ENCODE assay signal across 9 cellular contexts in genomic region chr17:45783593-45784292, GRCh38. TPM values are rescaled to one million over a fixed set of nuclear protein-coding genes. Genes with fewer than 3 reads are reported as not detected.
DNase-seq lines count a peak whose midpoint lies in the region; ATAC-seq and TF ChIP-seq lines count a peak whose summit lies in the region.
"Had no signal": no experiment of that assay in that cellular context is flagged by ENCODE, and none has a peak within 500 bp of the region (broad histone marks: within the 10 kb centered on the region; RNA-seq: fewer than 3 reads in every experiment).

No MANE protein-coding gene starts in this region.

- H4K20me1 ChIP-seq in smooth muscle cell (ENCODE audit: low read depth): no peaks in the 10 kb centered on the region

- H3K4me1 Mint-ChIP-seq in activated CD8-positive, alpha-beta T cell treated with anti-CD3 and anti-CD28 coated beads, Interleukin-2, amount 10 ng/mL, durations not matched to agents 7 days and 5 days (ENCODE audit: low read depth): peaks cover 4% of the 10 kb centered on the region

- H3F3A ChIP-seq in smooth muscle cell (ENCODE audit: low read depth): peaks cover 7% of the 10 kb centered on the region

- H3K27me3 ChIP-seq in right atrium auricular region (peaks cover 4 to 7% of the 10 kb centered on the region in 2 donors), smooth muscle cell (ENCODE audit: low read depth) (peaks cover 91% of the 10 kb centered on the region)

- peak overlapping the region; percentile 59 for H3K4me3 Mint-ChIP-seq in activated CD8-positive, alpha-beta T cell treated with anti-CD3 and anti-CD28 coated beads, Interleukin-2, amount 10 ng/mL, durations not matched to agents 7 days and 5 days

- TF ChIP-seq CTCF in right atrium auricular region (IDR thresholded peaks at IDR 0.05): no peak
- TF ChIP-seq CTCF in smooth muscle cell (IDR thresholded peaks at IDR 0.05; ENCODE audit: borderline replicate concordance, insufficient read depth, poor library complexity, severe bottlenecking): no peak

- H3K9me3 ChIP-seq in right atrium auricular region (no peaks in the 10 kb centered on the region), smooth muscle cell (replicated peaks; ENCODE audit: low read depth) (no peaks in the 10 kb centered on the region)

- POLR2A ChIA-PET in activated CD8-positive, alpha-beta T cell treated with anti-CD3 and anti-CD28 coated beads, Interleukin-2, amount 10 ng/mL, durations not matched to agents 7 days and 5 days (lab: Charles Lee): interaction anchor here (1.2 kb wide), 1 partner anchor 156 kb away, joined by 3 read pairs; no protein-coding TSS in a partner anchor

- H3K27ac ChIP-seq in right atrium auricular region (no peak overlapping the region), smooth muscle cell (ENCODE audit: low read depth) (no peak overlapping the region)

- 2% methylated on average over 20 of the region's 64 CpGs for WGBS in smooth muscle cell (ENCODE audit: low lambda C conversion rate)

- DNase-seq in stimulated activated CD4-positive, alpha-beta T cell treated with anti-CD3 and anti-CD28 coated beads, Interleukin-12 subunit alpha, Interleukin-12 subunit beta, amount 100 ng/mL, for 4 hours: peak; percentile 2
- DNase-seq in stimulated activated CD4-positive, alpha-beta T cell treated with anti-CD3 and anti-CD28 coated beads, Interleukin-1b, Interleukin-23, amount 100 ng/mL, for 48 hours: no peak
- DNase-seq in activated CD8-positive, alpha-beta T cell treated with anti-CD3 and anti-CD28 coated beads, Interleukin-2, amount 10 ng/mL, durations not matched to agents 7 days and 5 days: no peak
- DNase-seq in right atrium auricular region (ENCODE audit: low spot score) (no peak), smooth muscle cell (lab: John Stamatoyannopoulos, UW; ENCODE audit: unreplicated experiment) (no peak), EL (no peak)
- DNase-seq in activated CD4-positive, CD25-positive, alpha-beta regulatory T cell (lab: John Stamatoyannopoulos, UW): no peak

- H3K36me3 ChIP-seq in right atrium auricular region (no peaks in the 10 kb centered on the region), smooth muscle cell (ENCODE audit: low read depth) (no peaks in the 10 kb centered on the region)

- H3K4me3 ChIP-seq in right atrium auricular region (peak overlapping the region; percentile 31 to 53), smooth muscle cell (peak overlapping the region; percentile 53)

- ATAC-seq in activated CD8-positive, alpha-beta T cell treated with anti-CD3 and anti-CD28 coated beads, Interleukin-2, amount 10 ng/mL, durations not matched to agents 7 days and 5 days: no peak
- ATAC-seq in GM19467 (IDR thresholded peaks at IDR 0.05; ENCODE audit: unreplicated experiment): no peak

- H3K9ac ChIP-seq in smooth muscle cell (ENCODE audit: low read depth): no peak overlapping the region

- no peak overlapping the region for H3K27ac Mint-ChIP-seq in activated CD8-positive, alpha-beta T cell treated with anti-CD3 and anti-CD28 coated beads, Interleukin-2, amount 10 ng/mL, durations not matched to agents 7 days and 5 days

- H3K36me3 Mint-ChIP-seq in activated CD8-positive, alpha-beta T cell treated with anti-CD3 and anti-CD28 coated beads, Interleukin-2, amount 10 ng/mL, durations not matched to agents 7 days and 5 days (ENCODE audit: low read depth): no peaks in the 10 kb centered on the region

- H3K9me3 Mint-ChIP-seq in activated CD8-positive, alpha-beta T cell treated with anti-CD3 and anti-CD28 coated beads, Interleukin-2, amount 10 ng/mL, durations not matched to agents 7 days and 5 days (ENCODE audit: insufficient read depth): no peaks in the 10 kb centered on the region

- CTCF ChIA-PET in activated CD8-positive, alpha-beta T cell treated with anti-CD3 and anti-CD28 coated beads, Interleukin-2, amount 10 ng/mL, durations not matched to agents 7 days and 5 days (lab: Charles Lee): interaction anchor here (2.5 kb wide), 1 partner anchor 48 kb away, joined by 12 read pairs; no protein-coding TSS in a partner anchor

- H3K4me1 ChIP-seq in right atrium auricular region (peaks cover 0 to 24% of the 10 kb centered on the region in 2 donors), smooth muscle cell (ENCODE audit: low read depth) (peaks cover 12% of the 10 kb centered on the region)

- no peak overlapping the region for H2AFZ ChIP-seq in smooth muscle cell (ENCODE audit: low read depth)

- no peaks in the 10 kb centered on the region for H3K79me2 ChIP-seq in smooth muscle cell (ENCODE audit: low read depth)

- H3K4me2 ChIP-seq in smooth muscle cell: peak overlapping the region; percentile 96

- H3K27me3 Mint-ChIP-seq in activated CD8-positive, alpha-beta T cell treated with anti-CD3 and anti-CD28 coated beads, Interleukin-2, amount 10 ng/mL, durations not matched to agents 7 days and 5 days (ENCODE audit: low read depth): peaks cover 76% of the 10 kb centered on the region

RNA-seq across cellular contexts. Expression of gene CRHR1, which starts 0.4 kb away (rescaled TPM):
- total RNA-seq in activated CD8-positive, alpha-beta T cell treated with anti-CD3 and anti-CD28 coated beads, Interleukin-2, amount 10 ng/mL, durations not matched to agents 7 days and 5 days: not detected
- total RNA-seq in right atrium auricular region (not detected), smooth muscle cell (0.09 TPM in 1 of 2 replicates, not detected in the other)
- polyA plus RNA-seq in smooth muscle cell: not detected in 2 replicates
- total RNA-seq: pulmonary artery endothelial cell had no signal
